20 cellular contexts compared by ENCODE assay signal in the genomic region with DNA sequence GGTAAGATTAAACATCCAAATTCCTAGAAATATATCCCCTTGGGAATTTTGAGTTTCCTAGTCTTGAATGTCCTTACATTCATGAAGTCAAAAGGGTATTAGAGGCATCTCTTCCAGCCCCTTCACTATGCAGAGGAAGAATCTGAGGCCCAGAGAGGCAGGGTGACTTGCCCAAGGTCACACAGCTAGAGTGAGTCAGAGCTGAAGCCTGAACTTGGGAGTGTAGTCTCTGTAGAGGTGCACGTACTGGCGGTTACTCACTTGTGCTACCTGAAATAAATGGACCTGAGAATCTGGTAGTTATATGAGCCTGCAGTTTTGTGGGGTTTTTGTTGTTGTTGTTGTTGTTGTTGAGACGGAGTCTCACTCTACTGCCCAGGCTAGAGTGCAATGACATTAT.
A peak's percentile ranks its signal among the peaks of the same experiment; 100 is the strongest.
DNase-seq lines count a peak whose midpoint lies in the region; ATAC-seq and TF ChIP-seq lines count a peak whose summit lies in the region.
"Had no signal": no experiment of that assay in that cellular context is flagged by ENCODE, and none has a peak within 500 bp of the region (broad histone marks: within the 10 kb centered on the region; RNA-seq: fewer than 3 reads in every experiment).

No MANE protein-coding gene starts in this region.

- H3K27me3 Mint-ChIP-seq in activated naive CD8-positive, alpha-beta T cell treated with anti-CD3 and anti-CD28 coated beads for 36 hours: no peaks in the 10 kb centered on the region
- H3K27me3 Mint-ChIP-seq: IgD-negative memory B cell had no signal

- H3K36me3 ChIP-seq in BLaER1 (peaks cover 27% of the 10 kb centered on the region), body of pancreas (replicated peaks in 1 of 2; ENCODE audit: insufficient read depth in 1 of 2, low read depth in 2 of 2) (no peaks in the 10 kb centered on the region), rectal smooth muscle tissue (ENCODE audit: control insufficient read depth, insufficient read depth, low read length) (no peaks in the 10 kb centered on the region)
- H3K36me3 ChIP-seq: SJSA1 had no signal

- intact Hi-C loops in body of pancreas (cut with DNase I): no loop called here

- H3K27me3 ChIP-seq in BLaER1 (no peaks in the 10 kb centered on the region), body of pancreas (no peaks in the 10 kb centered on the region), rectal smooth muscle tissue (ENCODE audit: control insufficient read depth, insufficient read depth, low read length) (no peaks in the 10 kb centered on the region)
- H3K27me3 ChIP-seq: SJSA1 had no signal

- TF ChIP-seq POLR2A in body of pancreas (IDR thresholded peaks at IDR 0.05): no peak

- H3K4me3 ChIP-seq in BLaER1: no peak overlapping the region
- H3K4me3 ChIP-seq in body of pancreas: no peak overlapping the region
- no peak overlapping the region for H3K4me3 ChIP-seq in rectal smooth muscle tissue (ENCODE audit: low read length)
- H3K4me3 ChIP-seq: SJSA1 had no signal

- peak; percentile 7 for DNase-seq in activated CD4-positive, alpha-beta T cell treated with anti-CD3 and anti-CD28 coated beads for 48 hours
- no peak for DNase-seq in activated CD4-positive, alpha-beta T cell treated with anti-CD3 and anti-CD28 coated beads, Interleukin-2, amount 50 U/mL, for 1 hour
- DNase-seq in body of pancreas: no peak
- no peak for DNase-seq in activated naive CD8-positive, alpha-beta T cell treated with anti-CD3 and anti-CD28 coated beads for 36 hours
- DNase-seq in NCI-H226: no peak
- DNase-seq: AML-193, Karpas-422, NCI-H1694, NCI-H2081 treated with DMSO at 0.1 percent for 48 hours, NCI-H2171 treated with DMSO at 0.1 percent for 48 hours, NCI-H446 treated with DMSO at 0.1 percent for 48 hours, NCI-H526 treated with DMSO at 0.1 percent for 48 hours, OCI-M1 had no signal

- H3K36me3 Mint-ChIP-seq in activated naive CD8-positive, alpha-beta T cell treated with anti-CD3 and anti-CD28 coated beads for 36 hours: peaks cover 2% of the 10 kb centered on the region

- peak overlapping the region; percentile 74; the same call in 1 of the 2 replicates for H3K4me2 ChIP-seq in BLaER1

- H3K9me3 ChIP-seq in BLaER1 (peaks cover 14% of the 10 kb centered on the region), body of pancreas (no peaks in the 10 kb centered on the region)
- H3K9me3 ChIP-seq: SJSA1 had no signal

- 74 to 83% methylated on average over 3 of the region's 3 CpGs for WGBS in body of pancreas, 2 donors

- no peak overlapping the region for H3K9ac ChIP-seq in BLaER1
- H3K9ac ChIP-seq in rectal smooth muscle tissue (ENCODE audit: low read length): no peak overlapping the region

- H4K20me1 ChIP-seq in BLaER1: peaks cover 72% of the 10 kb centered on the region

- H3K27ac Mint-ChIP-seq in activated naive CD8-positive, alpha-beta T cell treated with anti-CD3 and anti-CD28 coated beads for 36 hours: no peak overlapping the region

- ATAC-seq in body of pancreas (no peak), GM21528 (IDR thresholded peaks at IDR 0.05; ENCODE audit: low FRiP score, unreplicated experiment) (no peak)
- ATAC-seq: Right ventricle myocardium inferior had no signal

- H3K4me1 Mint-ChIP-seq in activated naive CD8-positive, alpha-beta T cell treated with anti-CD3 and anti-CD28 coated beads for 36 hours: peaks cover 47% of the 10 kb centered on the region

- no peak for TF ChIP-seq CTCF in body of pancreas (IDR thresholded peaks at IDR 0.05)

- H3K4me3 Mint-ChIP-seq in activated naive CD8-positive, alpha-beta T cell treated with anti-CD3 and anti-CD28 coated beads for 36 hours: no peak overlapping the region
- H3K4me3 Mint-ChIP-seq: CD14-positive monocyte had no signal

- no peaks in the 10 kb centered on the region for H3K9me3 Mint-ChIP-seq in activated naive CD8-positive, alpha-beta T cell treated with anti-CD3 and anti-CD28 coated beads for 36 hours

- no peak overlapping the region for H3K27ac ChIP-seq in BLaER1
- peak overlapping the region in 3 of 4 donors; percentile 23 to 99 (median 94) for H3K27ac ChIP-seq in body of pancreas
- peak overlapping the region; percentile 45 for H3K27ac ChIP-seq in rectal smooth muscle tissue (ENCODE audit: low read depth, low read length)
- H3K27ac ChIP-seq: SJSA1 had no signal

- H3K4me1 ChIP-seq in BLaER1 (peaks cover 70% of the 10 kb centered on the region), body of pancreas (peaks cover 64% of the 10 kb centered on the region), rectal smooth muscle tissue (ENCODE audit: control insufficient read depth, insufficient read depth, low read length) (peaks cover 35% of the 10 kb centered on the region)
- H3K4me1 ChIP-seq: SJSA1 had no signal
